In genomic region chr19:45814851-45815481, GRCh38 we compare ENCODE assay signal across 11 cellular contexts. TPM values are rescaled to one million over a fixed set of nuclear protein-coding genes. Genes with fewer than 3 reads are reported as not detected.
A peak's percentile ranks its signal among the peaks of the same experiment; 100 is the strongest.
DNase-seq lines count a peak whose midpoint lies in the region; ATAC-seq and TF ChIP-seq lines count a peak whose summit lies in the region.
"Had no signal": no experiment of that assay in that cellular context is flagged by ENCODE, and none has a peak within 500 bp of the region (broad histone marks: within the 10 kb centered on the region; RNA-seq: fewer than 3 reads in every experiment).

TSS of gene RSPH6A (minus strand) at chr19:45815308. CDS start at chr19:45815176, 132 bp downstream.

- peak within 1 kb of the TSS; percentile 4 for H3K4me3 Mint-ChIP-seq in activated naive CD4-positive, alpha-beta T cell treated with anti-CD3 and anti-CD28 coated beads, Interleukin-2, amount 50 U/mL, for 24 hours
- H3K4me3 Mint-ChIP-seq in endodermal cell = peak within 1 kb of the TSS; percentile 81
- H3K4me3 Mint-ChIP-seq in naive thymus-derived CD4-positive, alpha-beta T cell = peak within 1 kb of the TSS in 9 of 10 donors; percentile 6 to 66 (median 51)
- no peak within 1 kb of the TSS for H3K4me3 Mint-ChIP-seq in activated T-helper 1 cell treated with anti-CD3 and anti-CD28 coated beads, Interleukin-12 subunit alpha, Interleukin-12 subunit beta, Interleukin-2, Interleukin-4 antibody, amounts not matched to agents 30 ng/mL and 10 ng/mL and 1 ng/mL, durations not matched to agents 14 hours and 24 hours and 36 hours

- peaks cover 4% of the 10 kb centered on the region for H3K27me3 Mint-ChIP-seq in activated naive CD4-positive, alpha-beta T cell treated with anti-CD3 and anti-CD28 coated beads, Interleukin-2, amount 50 U/mL, for 24 hours
- no peaks in the 10 kb centered on the region for H3K27me3 Mint-ChIP-seq in endodermal cell (ENCODE audit: insufficient read depth)
- H3K27me3 Mint-ChIP-seq in naive thymus-derived CD4-positive, alpha-beta T cell = peaks cover 0 to 23% (median 21%) of the 10 kb centered on the region in 5 donors
- no peaks in the 10 kb centered on the region for H3K27me3 Mint-ChIP-seq in activated T-helper 1 cell treated with anti-CD3 and anti-CD28 coated beads, Interleukin-12 subunit alpha, Interleukin-12 subunit beta, Interleukin-2, Interleukin-4 antibody, amounts not matched to agents 30 ng/mL and 10 ng/mL and 1 ng/mL, durations not matched to agents 14 hours and 24 hours and 36 hours (ENCODE audit: insufficient read depth)

- H3K27me3 ChIP-seq in endodermal cell (ENCODE audit: control insufficient read depth, insufficient read depth, low read length, poor library complexity, severe bottlenecking) = no peaks in the 10 kb centered on the region
- no peaks in the 10 kb centered on the region for H3K27me3 ChIP-seq in naive thymus-derived CD4-positive, alpha-beta T cell (ENCODE audit: control insufficient read depth in 2 of 2, insufficient read depth in 2 of 2, low read length in 2 of 2)
- no peaks in the 10 kb centered on the region for H3K27me3 ChIP-seq in upper lobe of right lung

- no peaks in the 10 kb centered on the region for H3K36me3 Mint-ChIP-seq in activated naive CD4-positive, alpha-beta T cell treated with anti-CD3 and anti-CD28 coated beads, Interleukin-2, amount 50 U/mL, for 24 hours
- H3K36me3 Mint-ChIP-seq in endodermal cell (ENCODE audit: low read depth) = peaks cover 5% of the 10 kb centered on the region
- peaks cover 0 to 5% (median 0%) of the 10 kb centered on the region in 5 donors for H3K36me3 Mint-ChIP-seq in naive thymus-derived CD4-positive, alpha-beta T cell
- peaks cover under 1% of the 10 kb centered on the region for H3K36me3 Mint-ChIP-seq in activated T-helper 1 cell treated with anti-CD3 and anti-CD28 coated beads, Interleukin-12 subunit alpha, Interleukin-12 subunit beta, Interleukin-2, Interleukin-4 antibody, amounts not matched to agents 30 ng/mL and 10 ng/mL and 1 ng/mL, durations not matched to agents 14 hours and 24 hours and 36 hours (ENCODE audit: low read depth)

- CTCF ChIA-PET in naive thymus-derived CD4-positive, alpha-beta T cell (lab: Charles Lee) = interaction anchor here (0.9 kb wide), 1 partner anchor 9 kb away, joined by 5 read pairs; no protein-coding TSS in a partner anchor

- H3K4me1 ChIP-seq in endodermal cell (ENCODE audit: control insufficient read depth, insufficient read depth, low read length) (peaks cover 15% of the 10 kb centered on the region), upper lobe of right lung (peaks cover 3% of the 10 kb centered on the region)
- H3K4me1 ChIP-seq in naive thymus-derived CD4-positive, alpha-beta T cell (ENCODE audit: control insufficient read depth in 2 of 2, insufficient read depth in 2 of 2, low read length in 2 of 2) = peaks cover 0 to 4% of the 10 kb centered on the region in 2 donors

- no peaks in the 10 kb centered on the region for H3K9me3 ChIP-seq in endodermal cell (ENCODE audit: control insufficient read depth, low read length)
- H3K9me3 ChIP-seq in naive thymus-derived CD4-positive, alpha-beta T cell (ENCODE audit: control insufficient read depth in 2 of 3, low read length in 3 of 3) = no peaks in the 10 kb centered on the region
- no peaks in the 10 kb centered on the region for H3K9me3 ChIP-seq in upper lobe of right lung

- H3K36me3 ChIP-seq in endodermal cell (ENCODE audit: control insufficient read depth, insufficient read depth, low read length) = peaks cover 5% of the 10 kb centered on the region
- peaks cover 0 to 10% (median 0%) of the 10 kb centered on the region in 3 experiments for H3K36me3 ChIP-seq in naive thymus-derived CD4-positive, alpha-beta T cell (ENCODE audit: control insufficient read depth in 2 of 3, insufficient read depth in 3 of 3, low read length in 3 of 3)
- peaks cover 8% of the 10 kb centered on the region for H3K36me3 ChIP-seq in upper lobe of right lung

- DNase-seq in activated naive CD4-positive, alpha-beta T cell treated with anti-CD3 and anti-CD28 coated beads, Interleukin-2, amount 50 U/mL, for 16 hours = no peak
- peak; percentile 82 for DNase-seq in endodermal cell
- DNase-seq in naive thymus-derived CD4-positive, alpha-beta T cell = no peak
- DNase-seq in upper lobe of right lung = no peak
- no peak for DNase-seq in activated T-helper 1 cell treated with anti-CD3 and anti-CD28 coated beads, Interleukin-12 subunit alpha, Interleukin-12 subunit beta, Interleukin-2, Interleukin-4 antibody, amounts not matched to agents 30 ng/mL and 10 ng/mL and 1 ng/mL, durations not matched to agents 14 hours and 24 hours and 36 hours (ENCODE audit: low spot score)
- no peak for DNase-seq in hypothalamus (lab: John Stamatoyannopoulos, UW)
- DNase-seq in NK-92 (lab: John Stamatoyannopoulos, UW; ENCODE audit: unreplicated experiment) = no peak
- DNase-seq: NCI-H524 treated with DMSO at 0.1 percent for 48 hours; stimulated activated naive CD4-positive, alpha-beta T cell treated with Interleukin-2 at 50 U/mL for 16 hours had no signal

- H3K27ac ChIP-seq in endodermal cell (ENCODE audit: low read depth, low read length) (peak within 1 kb of the TSS; percentile 78), upper lobe of right lung (no peak within 1 kb of the TSS)
- H3K27ac ChIP-seq in naive thymus-derived CD4-positive, alpha-beta T cell (ENCODE audit: low read depth, low read length) = no peak within 1 kb of the TSS

- H3K4me1 Mint-ChIP-seq in activated naive CD4-positive, alpha-beta T cell treated with anti-CD3 and anti-CD28 coated beads, Interleukin-2, amount 50 U/mL, for 24 hours = peaks cover 3% of the 10 kb centered on the region
- peaks cover 8% of the 10 kb centered on the region for H3K4me1 Mint-ChIP-seq in endodermal cell
- peaks cover 0 to 7% (median 5%) of the 10 kb centered on the region in 7 donors for H3K4me1 Mint-ChIP-seq in naive thymus-derived CD4-positive, alpha-beta T cell
- H3K4me1 Mint-ChIP-seq in activated T-helper 1 cell treated with anti-CD3 and anti-CD28 coated beads, Interleukin-12 subunit alpha, Interleukin-12 subunit beta, Interleukin-2, Interleukin-4 antibody, amounts not matched to agents 30 ng/mL and 10 ng/mL and 1 ng/mL, durations not matched to agents 14 hours and 24 hours and 36 hours (ENCODE audit: low read depth) = no peaks in the 10 kb centered on the region

- H3K4me3 ChIP-seq in endodermal cell (ENCODE audit: low read length) = peak within 1 kb of the TSS; percentile 84
- H3K4me3 ChIP-seq in naive thymus-derived CD4-positive, alpha-beta T cell (ENCODE audit: low read length) = no peak within 1 kb of the TSS
- peak within 1 kb of the TSS; percentile 25 for H3K4me3 ChIP-seq in upper lobe of right lung

- ATAC-seq in naive thymus-derived CD4-positive, alpha-beta T cell = no peak
- ATAC-seq in upper lobe of right lung = no peak

- intact Hi-C loops in naive thymus-derived CD4-positive, alpha-beta T cell (cut with micrococcal nuclease) = loop anchor here in 1 of 2 donors (5.0 kb wide), 1 partner anchor 47 kb away; the partner anchor contains the start of genes FOXA3 and SYMPK
- intact Hi-C loops in upper lobe of right lung (cut with DNase I) = no loop called here
- intact Hi-C loops in activated T-helper 1 cell treated with anti-CD3 and anti-CD28 coated beads, Interleukin-12 subunit alpha, Interleukin-12 subunit beta, Interleukin-2, Interleukin-4 antibody, amounts not matched to agents 30 ng/mL and 10 ng/mL and 1 ng/mL, durations not matched to agents 14 hours and 24 hours and 36 hours (cut with micrococcal nuclease) = no loop called here

- H3K27ac Mint-ChIP-seq in activated naive CD4-positive, alpha-beta T cell treated with anti-CD3 and anti-CD28 coated beads, Interleukin-2, amount 50 U/mL, for 24 hours = no peak within 1 kb of the TSS
- H3K27ac Mint-ChIP-seq in endodermal cell = peak within 1 kb of the TSS; percentile 93
- peak within 1 kb of the TSS in 1 of 9 donors; percentile 29 for H3K27ac Mint-ChIP-seq in naive thymus-derived CD4-positive, alpha-beta T cell
- H3K27ac Mint-ChIP-seq in activated T-helper 1 cell treated with anti-CD3 and anti-CD28 coated beads, Interleukin-12 subunit alpha, Interleukin-12 subunit beta, Interleukin-2, Interleukin-4 antibody, amounts not matched to agents 30 ng/mL and 10 ng/mL and 1 ng/mL, durations not matched to agents 14 hours and 24 hours and 36 hours = no peak within 1 kb of the TSS

- no peaks in the 10 kb centered on the region for H3K9me3 Mint-ChIP-seq in activated naive CD4-positive, alpha-beta T cell treated with anti-CD3 and anti-CD28 coated beads, Interleukin-2, amount 50 U/mL, for 24 hours
- H3K9me3 Mint-ChIP-seq in endodermal cell = no peaks in the 10 kb centered on the region
- peaks cover 0 to 2% (median 0%) of the 10 kb centered on the region in 11 donors for H3K9me3 Mint-ChIP-seq in naive thymus-derived CD4-positive, alpha-beta T cell
- no peaks in the 10 kb centered on the region for H3K9me3 Mint-ChIP-seq in activated T-helper 1 cell treated with anti-CD3 and anti-CD28 coated beads, Interleukin-12 subunit alpha, Interleukin-12 subunit beta, Interleukin-2, Interleukin-4 antibody, amounts not matched to agents 30 ng/mL and 10 ng/mL and 1 ng/mL, durations not matched to agents 14 hours and 24 hours and 36 hours

- TF ChIP-seq CTCF in endodermal cell (conservative IDR thresholded peaks at IDR 0.05) (no peak), upper lobe of right lung (IDR thresholded peaks at IDR 0.05) (no peak)

- WGBS in endodermal cell (ENCODE audit: insufficient coverage in 1 of 2, insufficient read length in 1 of 2), 2 experiments = 21 to 33% methylated on average over 17 to 40 of the region's 40 CpGs

- H3K9ac ChIP-seq in endodermal cell (ENCODE audit: extremely low read depth, low read length, poor library complexity, severe bottlenecking) = peak within 1 kb of the TSS; percentile 64

- POLR2A ChIA-PET in naive thymus-derived CD4-positive, alpha-beta T cell (lab: Charles Lee) = no interaction called here

RNA-seq across cellular contexts. Expression of gene RSPH6A, which starts in this region (rescaled TPM):
- total RNA-seq in endodermal cell (under 1 TPM; 0.53 TPM), upper lobe of right lung (0.38 TPM)
- 0.21 TPM for polyA plus RNA-seq in endodermal cell (2013, experiment 1 of 2)
- 0.17 TPM for polyA plus RNA-seq in endodermal cell (2013, experiment 2 of 2)
- total RNA-seq in naive thymus-derived CD4-positive, alpha-beta T cell = under 1 TPM; 0.20 to 0.78 (median 0.56) TPM
- not detected for polyA plus RNA-seq in naive thymus-derived CD4-positive, alpha-beta T cell
- total RNA-seq in activated T-helper 1 cell treated with anti-CD3 and anti-CD28 coated beads, Interleukin-12 subunit alpha, Interleukin-12 subunit beta, Interleukin-2, Interleukin-4 antibody, amounts not matched to agents 30 ng/mL and 10 ng/mL and 1 ng/mL, durations not matched to agents 14 hours and 24 hours and 36 hours = 0.29 and 0.59 TPM in 2 replicates
- total RNA-seq: mesenteric fat pad had no signal

Comparison
In these comparisons a context has a peak if more than half of its experiments do, and no peak if none do; other contexts are left out.
1. Peak in DNase-seq, H3K4me3 ChIP-seq, H3K27ac ChIP-seq and H3K9ac ChIP-seq in endodermal cell; RNA of the gene not detected or under 1 TPM.